ENCODE assay signal across 1 cellular context in genomic region chr19:3504723-3505122, GRCh38.
TF ChIP-seq lines count a peak whose summit lies in the region.

No MANE protein-coding gene starts in this region.

TF ChIP-seq in IMR-90, 13 proteins besides CTCF, POLR2A, EP300 and RAD21:
- TF ChIP-seq NFE2L2 (IDR thresholded peaks at IDR 0.05; ENCODE audit: low read depth, low read length), result no peak
- TF ChIP-seq CEBPB (IDR thresholded peaks at IDR 0.05; ENCODE audit: low read depth, low read length), result peak; percentile 76
- no peak for TF ChIP-seq USF2 (IDR thresholded peaks at IDR 0.05; ENCODE audit: low read depth, low read length)
